ENCODE assay signal across 1 cellular context in genomic region chr3:159829056-159829995, GRCh38.
A peak's percentile ranks its signal among the peaks of the same experiment; 100 is the strongest.
TF ChIP-seq lines count a peak whose summit lies in the region.

No MANE protein-coding gene starts in this region.

TF ChIP-seq in HEK293, 187 proteins besides CTCF, POLR2A, EP300 and RAD21 (continued from another document and continues in another):
- peak; percentile 74 for TF ChIP-seq PRDM4 (tag by site-specific recombination; IDR thresholded peaks at IDR 0.05)
- TF ChIP-seq ZNF324 (tag by site-specific recombination; IDR thresholded peaks at IDR 0.05), result peak; percentile 76
- TF ChIP-seq ZNF280D (tag by site-specific recombination; IDR thresholded peaks at IDR 0.05), result 0 out of 2 replicates have a peak, but pooled peaks have one; percentile 11
- TF ChIP-seq MYNN (tag by site-specific recombination; IDR thresholded peaks at IDR 0.05; ENCODE audit: borderline replicate concordance), result no peak
- TF ChIP-seq HOXA7 (CRISPR knock-in tag; IDR thresholded peaks at IDR 0.05; ENCODE audit: borderline replicate concordance), result no peak
- TF ChIP-seq ZBTB21 (tag by site-specific recombination; IDR thresholded peaks at IDR 0.05), result no peak; the same call in 1 of the 2 replicates
- TF ChIP-seq ZNF514 (tag by site-specific recombination; IDR thresholded peaks at IDR 0.05), result no peak
- TF ChIP-seq HOXD13 (CRISPR knock-in tag; IDR thresholded peaks at IDR 0.05; ENCODE audit: borderline replicate concordance), result 0 out of 2 replicates have a peak, but pooled peaks have one; percentile 25
- TF ChIP-seq ZNF169 (tag by site-specific recombination; IDR thresholded peaks at IDR 0.05), result no peak
- TF ChIP-seq ZNF335 (tag by site-specific recombination; conservative IDR thresholded peaks at IDR 0.05), result peak; percentile 12; the same call in 1 of the 2 replicates
- TF ChIP-seq OVOL3 (tag by site-specific recombination; IDR thresholded peaks at IDR 0.05), result peak; percentile 82; the same call in 1 of the 2 replicates
- TF ChIP-seq ZNF664 (tag by site-specific recombination; IDR thresholded peaks at IDR 0.05), result no peak; the same call in 1 of the 2 replicates
- TF ChIP-seq ZNF785 (tag by site-specific recombination; IDR thresholded peaks at IDR 0.05), result no peak
- TF ChIP-seq ZBTB44 (tag by site-specific recombination; IDR thresholded peaks at IDR 0.05), result peak; percentile 78
- TF ChIP-seq ZFP69B (tag by site-specific recombination; IDR thresholded peaks at IDR 0.05), result 0 out of 2 replicates have a peak, but pooled peaks have one; percentile 53
- TF ChIP-seq ZNF639 (tag by site-specific recombination; IDR thresholded peaks at IDR 0.05), result 0 out of 2 replicates have a peak, but pooled peaks have one; percentile 14
- no peak for TF ChIP-seq GLI4 (tag by site-specific recombination; IDR thresholded peaks at IDR 0.05)
- TF ChIP-seq ZNF76 (tag by site-specific recombination; IDR thresholded peaks at IDR 0.05; ENCODE audit: borderline replicate concordance, low read depth), result peak; percentile 44; the same call in 1 of the 2 replicates
- peak; percentile 84 for TF ChIP-seq TSHZ1 (tag by site-specific recombination; IDR thresholded peaks at IDR 0.05; ENCODE audit: borderline replicate concordance)
- TF ChIP-seq TRIM28 (IDR thresholded peaks at IDR 0.05; ENCODE audit: borderline replicate concordance, low read length), result peak; percentile 74; the same call in 1 of the 2 replicates
- no peak for TF ChIP-seq ZNF433 (tag by site-specific recombination; IDR thresholded peaks at IDR 0.05; ENCODE audit: low read depth)
- TF ChIP-seq ZNF18 (tag by site-specific recombination; IDR thresholded peaks at IDR 0.05), result peak; percentile 34; the same call in 1 of the 2 replicates
- TF ChIP-seq ATF2 (tag by site-specific recombination; IDR thresholded peaks at IDR 0.05; ENCODE audit: low read depth), result peak; percentile 62
- TF ChIP-seq SP3 (tag by site-specific recombination; IDR thresholded peaks at IDR 0.05), result 0 out of 2 replicates have a peak, but pooled peaks have one; percentile 39
- TF ChIP-seq ZSCAN4 (tag by site-specific recombination; IDR thresholded peaks at IDR 0.05), result peak; percentile 69; the same call in 1 of the 2 replicates
- TF ChIP-seq ZSCAN18 (tag by site-specific recombination; IDR thresholded peaks at IDR 0.05), result peak; percentile 56; the same call in 1 of the 2 replicates
- peak; percentile 89 for TF ChIP-seq OSR2 (tag by site-specific recombination; IDR thresholded peaks at IDR 0.05)
- TF ChIP-seq ZNF610 (tag by site-specific recombination; IDR thresholded peaks at IDR 0.05; ENCODE audit: borderline replicate concordance), result no peak
- peak; percentile 77; the same call in 1 of the 2 replicates for TF ChIP-seq ZNF394 (tag by site-specific recombination; IDR thresholded peaks at IDR 0.05; ENCODE audit: borderline replicate concordance)
- TF ChIP-seq ZNF571 (tag by site-specific recombination; IDR thresholded peaks at IDR 0.05), result no peak
- 0 out of 2 replicates have a peak, but pooled peaks have one; percentile 50 for TF ChIP-seq ZNF184 (tag by site-specific recombination; IDR thresholded peaks at IDR 0.05)
- peak; percentile 86 for TF ChIP-seq ZNF558 (tag by site-specific recombination; IDR thresholded peaks at IDR 0.05)
- 0 out of 2 replicates have a peak, but pooled peaks have one; percentile 12 for TF ChIP-seq ZNF600 (tag by site-specific recombination; IDR thresholded peaks at IDR 0.05)
- TF ChIP-seq FEZF1 (tag by site-specific recombination; IDR thresholded peaks at IDR 0.05), result peak; percentile 79
- TF ChIP-seq ZSCAN30 (tag by site-specific recombination; IDR thresholded peaks at IDR 0.05), result peak; percentile 69
- TF ChIP-seq ZNF513 (tag by site-specific recombination; IDR thresholded peaks at IDR 0.05), result no peak
- peak; percentile 88 for TF ChIP-seq ZBTB17 (tag by site-specific recombination; IDR thresholded peaks at IDR 0.05)
- TF ChIP-seq ZNF366 (tag by site-specific recombination; conservative IDR thresholded peaks at IDR 0.05), result peak; percentile 94
